Comparison of ENCODE assay signal across 1 cellular context in genomic region chr14:100328495-100329163, GRCh38.
TF ChIP-seq lines count a peak whose summit lies in the region.

No MANE protein-coding gene starts in this region.

TF ChIP-seq in K562, 482 proteins besides CTCF, POLR2A, EP300 and RAD21:
- TF ChIP-seq THRA (IDR thresholded peaks at IDR 0.05) = no peak
- peak; percentile 34; the same call in 1 of the 2 replicates for TF ChIP-seq POLR2G (IDR thresholded peaks at IDR 0.05; ENCODE audit: low read depth, low read length)
- 0 out of 2 replicates have a peak, but pooled peaks have one; percentile 14 for TF ChIP-seq TFAP4 (CRISPR knock-in tag; IDR thresholded peaks at IDR 0.05; ENCODE audit: borderline replicate concordance)
- TF ChIP-seq POLR2B (IDR thresholded peaks at IDR 0.05; ENCODE audit: low read depth, partially characterized antibody) = no peak
- 0 out of 2 replicates have a peak, but pooled peaks have one; percentile 18 for TF ChIP-seq ZBTB33 (CRISPR knock-in tag; IDR thresholded peaks at IDR 0.05)
- TF ChIP-seq ZNF24 (IDR thresholded peaks at IDR 0.05) = no peak
- TF ChIP-seq RBFOX2 (IDR thresholded peaks at IDR 0.05; ENCODE audit: low read depth, low read length) = peak; percentile 36; the same call in 1 of the 2 replicates
- TF ChIP-seq PKNOX1 (IDR thresholded peaks at IDR 0.05) = no peak
TF ChIP-seq in K562: peak in this region for 4.
